ENCODE assay signal across 18 cellular contexts in genomic region chr2:111184725-111185495, GRCh38.
DNase-seq lines count a peak whose midpoint lies in the region; ATAC-seq and TF ChIP-seq lines count a peak whose summit lies in the region.
"Had no signal": no experiment of that assay in that cellular context is flagged by ENCODE, and none has a peak within 500 bp of the region (broad histone marks: within the 10 kb centered on the region; RNA-seq: fewer than 3 reads in every experiment).

No MANE protein-coding gene starts in this region.

- H2BK15ac ChIP-seq in H9 (ENCODE audit: low read depth, low read length): no peak overlapping the region

- intact Hi-C loops in right lobe of liver (cut with DNase I): no loop called here
- intact Hi-C loops in thyroid gland (cut with DNase I): no loop called here
- intact Hi-C loops in naive thymus-derived CD4-positive, alpha-beta T cell (cut with micrococcal nuclease): no loop called here

- no peaks in the 10 kb centered on the region for H3K4me1 Mint-ChIP-seq in naive thymus-derived CD4-positive, alpha-beta T cell
- no peaks in the 10 kb centered on the region for H3K4me1 Mint-ChIP-seq in H9
- H3K4me1 Mint-ChIP-seq: CD4-positive, CD25-positive, alpha-beta regulatory T cell; GM23338; T-helper 17 cell had no signal

- no peak overlapping the region for H3K56ac ChIP-seq in H9 (ENCODE audit: insufficient read length, low read depth, low read length)

- no peak overlapping the region for H3K27ac Mint-ChIP-seq in naive thymus-derived CD4-positive, alpha-beta T cell
- no peak overlapping the region for H3K27ac Mint-ChIP-seq in H9
- H3K27ac Mint-ChIP-seq: CD4-positive, CD25-positive, alpha-beta regulatory T cell; GM23338; T-helper 17 cell; type B pancreatic cell had no signal

- CTCF ChIA-PET in naive thymus-derived CD4-positive, alpha-beta T cell (lab: Charles Lee): no interaction called here

- H2BK120ac ChIP-seq in H9 (ENCODE audit: low read depth, low read length, poor library complexity, severe bottlenecking): no peak overlapping the region

- H3K9me3 Mint-ChIP-seq in naive thymus-derived CD4-positive, alpha-beta T cell: peaks cover 0 to 2% (median 0%) of the 10 kb centered on the region in 11 donors
- no peaks in the 10 kb centered on the region for H3K9me3 Mint-ChIP-seq in H9
- H3K9me3 Mint-ChIP-seq: GM23338, type B pancreatic cell had no signal

- H3K36me3 Mint-ChIP-seq in naive thymus-derived CD4-positive, alpha-beta T cell: peaks cover 0 to 2% (median 0%) of the 10 kb centered on the region in 5 donors
- no peaks in the 10 kb centered on the region for H3K36me3 Mint-ChIP-seq in H9 (ENCODE audit: insufficient read depth in 1 of 3, low read depth in 3 of 3)
- H3K36me3 Mint-ChIP-seq: CD4-positive, CD25-positive, alpha-beta regulatory T cell; type B pancreatic cell had no signal

- no peak overlapping the region for H3K9ac ChIP-seq in H9 (ENCODE audit: extremely low read depth, insufficient read length, low read length)

- H3K4me2 ChIP-seq in H9 (ENCODE audit: insufficient read depth, insufficient read length, low read length): no peak overlapping the region
- H3K4me2 ChIP-seq: GM23338 had no signal

- no peak overlapping the region for H2AK5ac ChIP-seq in H9 (ENCODE audit: insufficient read length, low read length)

- H3K79me1 ChIP-seq in H9 (ENCODE audit: insufficient read depth, low read depth, low read length, poor library complexity, severe bottlenecking): no peaks in the 10 kb centered on the region

- H2BK12ac ChIP-seq in H9 (ENCODE audit: insufficient read length, low read depth, low read length): no peak overlapping the region

- no peaks in the 10 kb centered on the region for H4K20me1 ChIP-seq in H9 (ENCODE audit: control insufficient read depth, insufficient read depth, insufficient read length)

- peaks cover 0 to 25% (median 0%) of the 10 kb centered on the region in 5 donors for H3K27me3 Mint-ChIP-seq in naive thymus-derived CD4-positive, alpha-beta T cell
- peaks cover 8% of the 10 kb centered on the region for H3K27me3 Mint-ChIP-seq in H9 (ENCODE audit: low read depth)
- H3K27me3 Mint-ChIP-seq: type B pancreatic cell had no signal

- no peaks in the 10 kb centered on the region for H3K36me3 ChIP-seq in right lobe of liver
- H3K36me3 ChIP-seq in thyroid gland: no peaks in the 10 kb centered on the region
- no peaks in the 10 kb centered on the region for H3K36me3 ChIP-seq in naive thymus-derived CD4-positive, alpha-beta T cell (ENCODE audit: control insufficient read depth in 2 of 3, insufficient read depth in 3 of 3, low read length in 3 of 3)

- no peak for TF ChIP-seq POLR2A in right lobe of liver (IDR thresholded peaks at IDR 0.05)
- no peak for TF ChIP-seq POLR2A in thyroid gland (IDR thresholded peaks at IDR 0.05)

- H3K4me3 ChIP-seq in right lobe of liver (no peak overlapping the region), thyroid gland (replicated peaks in 1 of 3) (no peak overlapping the region)
- H3K4me3 ChIP-seq in naive thymus-derived CD4-positive, alpha-beta T cell (ENCODE audit: low read length): no peak overlapping the region
- H3K4me3 ChIP-seq: GM23338 had no signal

- H3K79me2 ChIP-seq in H9 (ENCODE audit: insufficient read depth, low read length): no peaks in the 10 kb centered on the region

- WGBS in right lobe of liver (ENCODE audit: insufficient coverage, low coverage, low lambda C conversion rate, missing lambda C conversion rate): 32% methylated on average over 5 of the region's 5 CpGs
- WGBS in thyroid gland, 2 donors: 20 to 50% methylated on average over 5 of the region's 5 CpGs
- WGBS in H9 (ENCODE audit: extremely low coverage, insufficient read length, low lambda C conversion rate): no CpG with 5 or more reads among the region's 5 CpGs

- H3K4me1 ChIP-seq in right lobe of liver (peaks cover 0 to 16% (median 8%) of the 10 kb centered on the region in 4 donors), thyroid gland (peaks cover 29 to 38% of the 10 kb centered on the region in 2 donors), H9 (ENCODE audit: insufficient read depth, low read length) (no peaks in the 10 kb centered on the region)
- no peaks in the 10 kb centered on the region for H3K4me1 ChIP-seq in naive thymus-derived CD4-positive, alpha-beta T cell (ENCODE audit: control insufficient read depth in 2 of 2, insufficient read depth in 2 of 2, low read length in 2 of 2)

- H4K8ac ChIP-seq in H9 (replicated peaks; ENCODE audit: insufficient read length, low read depth, low read length): no peak overlapping the region

- no peak overlapping the region for H3K4me3 Mint-ChIP-seq in naive thymus-derived CD4-positive, alpha-beta T cell
- H3K4me3 Mint-ChIP-seq in H9: no peak overlapping the region
- H3K4me3 Mint-ChIP-seq: CD4-positive, CD25-positive, alpha-beta regulatory T cell; GM23338; nephron; T-helper 17 cell; type B pancreatic cell had no signal

- H3K27ac ChIP-seq in caudate nucleus (ENCODE audit: low read depth, low read length): peak overlapping the region; percentile 11
- peak overlapping the region in 2 of 3 donors; percentile 28 to 34 for H3K27ac ChIP-seq in right lobe of liver
- peak overlapping the region; percentile 71 to 92 (median 87) for H3K27ac ChIP-seq in thyroid gland
- no peak overlapping the region for H3K27ac ChIP-seq in naive thymus-derived CD4-positive, alpha-beta T cell (ENCODE audit: low read depth, low read length)
- no peak overlapping the region for H3K27ac ChIP-seq in H9 (ENCODE audit: insufficient read length, low read depth, low read length)

- no peak overlapping the region for H2AFZ ChIP-seq in H9 (ENCODE audit: low read length)
- H2AFZ ChIP-seq: GM23338 had no signal

- H3K23ac ChIP-seq in H9 (ENCODE audit: insufficient read length, low read depth, low read length): no peak overlapping the region

- H2BK20ac ChIP-seq in H9 (ENCODE audit: low read depth, low read length, poor library complexity, severe bottlenecking): no peak overlapping the region

- no peak overlapping the region for H4K5ac ChIP-seq in H9 (ENCODE audit: insufficient read length, low read depth, low read length)

- peak in 3 of 4 donors; percentile 34 to 68 (median 37) for ATAC-seq in right lobe of liver
- ATAC-seq in naive thymus-derived CD4-positive, alpha-beta T cell: no peak
- no peak for ATAC-seq in HG02885 (IDR thresholded peaks at IDR 0.05; ENCODE audit: poor library complexity, unreplicated experiment)
- ATAC-seq: GM23338, T-helper 17 cell had no signal

- POLR2A ChIA-PET in naive thymus-derived CD4-positive, alpha-beta T cell (lab: Charles Lee): no interaction called here

- no peak overlapping the region for H3K18ac ChIP-seq in H9 (ENCODE audit: insufficient read length, low read depth, low read length)

- H3K9me3 ChIP-seq in right lobe of liver (no peaks in the 10 kb centered on the region), thyroid gland (no peaks in the 10 kb centered on the region), H9 (ENCODE audit: control insufficient read depth, low read depth, low read length) (no peaks in the 10 kb centered on the region)
- no peaks in the 10 kb centered on the region for H3K9me3 ChIP-seq in naive thymus-derived CD4-positive, alpha-beta T cell (ENCODE audit: control insufficient read depth in 2 of 3, low read length in 3 of 3)

- no peak overlapping the region for H2BK5ac ChIP-seq in H9 (ENCODE audit: insufficient read length, low read length)

- no peak overlapping the region for H3K4ac ChIP-seq in H9 (ENCODE audit: low read depth, low read length)

- no peak overlapping the region for H4K91ac ChIP-seq in H9 (ENCODE audit: insufficient read length, low read depth, low read length)

- H3T11ph ChIP-seq in H9 (ENCODE audit: low read length): no peak overlapping the region

- DNase-seq in NCI-H2196 (lab: John Stamatoyannopoulos, UW; ENCODE audit: unreplicated experiment) (peak; percentile 17), NCI-H2196 treated with DMSO at 0.1 percent for 48 hours (lab: John Stamatoyannopoulos, UW; ENCODE audit: unreplicated experiment) (no peak), caudate nucleus (lab: John Stamatoyannopoulos, UW) (peak in 4 of 61 donors; percentile 8 to 51 (median 14)), right lobe of liver (no peak), thyroid gland (peak; percentile 76 to 80), H9 (no peak)
- DNase-seq in naive thymus-derived CD4-positive, alpha-beta T cell: no peak
- DNase-seq: activated CD4-positive, CD25-positive, alpha-beta regulatory T cell treated with anti-CD3 and anti-CD28 coated beads, Interleukin-2, amount 50 U/mL, for 72 hours; activated naive CD4-positive, alpha-beta T cell; CD4-positive, CD25-positive, alpha-beta regulatory T cell; NCI-H2107; NK-92 treated with Interleukin-12 subunit alpha and Interleukin-12 subunit beta, amount 100 ng/mL, for 24 hours; stimulated activated CD4-positive, alpha-beta T cell treated with anti-CD3 and anti-CD28 coated beads, Interleukin-4, amount 100 ng/mL, for 24 hours; T-helper 17 cell had no signal

- H3K23me2 ChIP-seq in H9 (ENCODE audit: insufficient read length, low read depth, low read length, poor library complexity, severe bottlenecking): no peaks in the 10 kb centered on the region

- H3K14ac ChIP-seq in H9 (ENCODE audit: insufficient read depth, low read length): no peak overlapping the region

- no peaks in the 10 kb centered on the region for H3K27me3 ChIP-seq in right lobe of liver
- no peaks in the 10 kb centered on the region for H3K27me3 ChIP-seq in thyroid gland
- no peaks in the 10 kb centered on the region for H3K27me3 ChIP-seq in naive thymus-derived CD4-positive, alpha-beta T cell (ENCODE audit: control insufficient read depth in 2 of 2, insufficient read depth in 2 of 2, low read length in 2 of 2)
- no peaks in the 10 kb centered on the region for H3K27me3 ChIP-seq in H9 (ENCODE audit: insufficient read depth, low read length)

- TF ChIP-seq CTCF in right lobe of liver (IDR thresholded peaks at IDR 0.05): no peak
- peak in 1 of 6 experiments; percentile 23 for TF ChIP-seq CTCF in thyroid gland (IDR thresholded peaks at IDR 0.05)
- no peak for TF ChIP-seq CTCF in H9 (conservative IDR thresholded peaks at IDR 0.05)

Comparison
In these comparisons a context has a peak if more than half of its experiments do, and no peak if none do; other contexts are left out.
1. DNase-seq: peak in NCI-H2196 (single experiment) and thyroid gland (2 of 2); none in NCI-H2196 treated with DMSO at 0.1 percent for 48 hours (single experiment), right lobe of liver (0 of 3), naive thymus-derived CD4-positive, alpha-beta T cell (0 of 9) and H9 (single experiment).
2. H3K27ac ChIP-seq: peak in caudate nucleus (single experiment), right lobe of liver (2 of 3) and thyroid gland (3 of 3); none in naive thymus-derived CD4-positive, alpha-beta T cell (single experiment) and H9 (single experiment).
3. ATAC-seq: peak in right lobe of liver (3 of 4); none in naive thymus-derived CD4-positive, alpha-beta T cell (single experiment) and HG02885 (single experiment).